20 cellular contexts compared by ENCODE assay signal in genomic region chr10:129383651-129384050, GRCh38.
"Had no signal": no experiment of that assay in that cellular context is flagged by ENCODE, and none has a peak within 500 bp of the region (broad histone marks: within the 10 kb centered on the region; RNA-seq: fewer than 3 reads in every experiment).

No MANE protein-coding gene starts in this region.

- H3K4me3 ChIP-seq: coronary artery, dorsolateral prefrontal cortex, esophagus squamous epithelium, gastrocnemius medialis, heart right ventricle, left lung, lower lobe of right lung had no signal

- H3K27ac ChIP-seq: coronary artery, dorsolateral prefrontal cortex, esophagus squamous epithelium, gastrocnemius medialis, heart right ventricle, left lung, lower lobe of right lung had no signal

- DNase-seq: dermis blood vessel endothelial cell; dorsolateral prefrontal cortex; effector CD4-positive, alpha-beta T cell; effector memory CD4-positive, alpha-beta T cell; esophagus squamous epithelium; foreskin fibroblast; foreskin melanocyte; gastrocnemius medialis; glutamatergic neuron; heart right ventricle; hippocampal formation; left cardiac atrium; left lung; left ventricle myocardium superior; lower lobe of right lung; mammary epithelial cell; mesendoderm; midbrain had no signal

- H3K36me3 ChIP-seq: esophagus squamous epithelium, gastrocnemius medialis, heart right ventricle, left lung, lower lobe of right lung had no signal

- H3K9me3 Mint-ChIP-seq: memory B cell had no signal

- H3K27ac Mint-ChIP-seq: memory B cell had no signal

- H3K4me3 Mint-ChIP-seq: memory B cell had no signal

- H3K4me1 ChIP-seq: esophagus squamous epithelium, gastrocnemius medialis, heart right ventricle, left lung, lower lobe of right lung had no signal

- H3K9me3 ChIP-seq: esophagus squamous epithelium, gastrocnemius medialis, heart right ventricle, left lung, lower lobe of right lung had no signal

- ATAC-seq: gastrocnemius medialis, heart right ventricle, left cardiac atrium, left lung, left ventricle myocardium superior, lower lobe of right lung had no signal

- H3K4me1 Mint-ChIP-seq: memory B cell had no signal

- H3K27me3 ChIP-seq: esophagus squamous epithelium, gastrocnemius medialis, left lung had no signal
